Comparison of ENCODE assay signal across 24 cellular contexts in the genomic region with DNA sequence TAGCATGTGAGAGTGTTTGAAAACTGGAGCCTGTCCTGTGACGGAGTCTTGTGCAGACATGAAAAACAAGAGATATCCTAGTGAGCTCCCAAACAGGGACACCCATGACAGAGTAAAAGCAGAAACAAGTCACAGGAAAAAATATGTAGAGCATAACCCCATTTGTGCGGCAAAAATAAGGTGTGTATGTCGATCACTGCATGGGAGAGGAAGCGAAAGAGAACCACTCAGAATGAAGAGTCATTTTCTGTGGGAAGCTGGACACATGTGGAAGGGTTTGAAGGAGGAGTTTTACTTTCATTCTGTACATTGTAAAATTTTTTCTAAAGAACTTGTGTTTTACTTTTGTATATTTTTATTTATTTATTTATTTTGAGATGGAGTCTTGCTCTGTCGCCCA.
A peak's percentile ranks its signal among the peaks of the same experiment; 100 is the strongest.
DNase-seq lines count a peak whose midpoint lies in the region; ATAC-seq, FAIRE-seq and TF ChIP-seq lines count a peak whose summit lies in the region.
"Had no signal": no experiment of that assay in that cellular context is flagged by ENCODE, and none has a peak within 500 bp of the region (broad histone marks: within the 10 kb centered on the region; RNA-seq: fewer than 3 reads in every experiment).

No MANE protein-coding gene starts in this region.

- WGBS in GM12878 (ENCODE audit: insufficient coverage, insufficient replicate concordance, low lambda C conversion rate, missing lambda C conversion rate): 50% methylated on average over 5 of the region's 5 CpGs

- H4K20me1 ChIP-seq in GM23338 (replicated peaks; ENCODE audit: insufficient read depth) (no peaks in the 10 kb centered on the region), GM12878 (ENCODE audit: control insufficient read depth, insufficient read depth) (no peaks in the 10 kb centered on the region)

- H3K27me3 Mint-ChIP-seq in GM23338 (ENCODE audit: insufficient read depth, low read depth, poor library complexity): peaks cover 9% of the 10 kb centered on the region

- FAIRE-seq in GM12878 (lab: Jason Lieb, UNC): no peak
- FAIRE-seq: G401.6 had no signal

- CTCF ChIA-PET in GM12878 (lab: Yijun Ruan, JAX): no interaction called here

- H3K4me1 Mint-ChIP-seq in GM23338: peaks cover 14% of the 10 kb centered on the region

- H3F3A ChIP-seq in GM23338 (replicated peaks; ENCODE audit: low read depth): no peaks in the 10 kb centered on the region

- no peaks in the 10 kb centered on the region for H3K36me3 Mint-ChIP-seq in GM23338 (ENCODE audit: low read depth)
- H3K36me3 Mint-ChIP-seq: CD8-positive, alpha-beta T cell had no signal

- no peak for ATAC-seq in GM23338
- ATAC-seq in GM12878: 0 out of 3 replicates have a peak, but pooled peaks have one; percentile 35
- ATAC-seq in HG03460 (IDR thresholded peaks at IDR 0.05; ENCODE audit: unreplicated experiment): no peak
- ATAC-seq: CD8-positive, alpha-beta T cell; PC-3 had no signal

- H3K79me2 ChIP-seq in GM23338 (replicated peaks; ENCODE audit: insufficient read depth) (no peaks in the 10 kb centered on the region), GM12878 (ENCODE audit: control insufficient read depth, insufficient read depth, low read length) (no peaks in the 10 kb centered on the region)

- H3K36me3 ChIP-seq in GM23338 (ENCODE audit: insufficient read depth) (no peaks in the 10 kb centered on the region), GM12878 (ENCODE audit: control insufficient read depth in 2 of 2, insufficient read depth in 2 of 2, low read length in 1 of 2) (no peaks in the 10 kb centered on the region)

- DNase-seq in GM23338 (ENCODE audit: low spot score) (no peak), NOMO-1 treated with DMSO at 0.1 percent for 48 hours (lab: John Stamatoyannopoulos, UW; ENCODE audit: unreplicated experiment) (peak; percentile 74), GM12878 (ENCODE audit: low read depth, low spot score) (no peak), dermis blood vessel endothelial cell (no peak), DMS153 treated with DMSO at 0.1 percent for 48 hours (lab: John Stamatoyannopoulos, UW; ENCODE audit: unreplicated experiment) (no peak)
- DNase-seq in stimulated activated CD4-positive, alpha-beta T cell treated with anti-CD3 and anti-CD28 coated beads, Interleukin-12 subunit alpha, Interleukin-12 subunit beta, amount 100 ng/mL, for 4 hours: no peak
- DNase-seq: Calu3; CD8-positive, alpha-beta T cell; DMS153; GOT3; HCEC 1CT; IMR-90; NCI-H1048; NCI-H1436; NCI-H187 treated with DMSO at 0.1 percent for 48 hours; NCI-H2107; NCI-H510A treated with DMSO at 0.1 percent for 48 hours; NCI-H748 treated with DMSO at 0.1 percent for 48 hours; PC-3; Right ventricle myocardium superior; SK-N-SH; T-helper 2 cell had no signal

- TF ChIP-seq CTCF in GM23338 (conservative IDR thresholded peaks at IDR 0.05; ENCODE audit: low read depth in 2 of 2) (no peak), GM12878 (IDR thresholded peaks at IDR 0.05 in 2 of 3, conservative IDR thresholded peaks at IDR 0.05 in 1 of 3; ENCODE audit: control insufficient read depth in 2 of 3, extremely low read depth in 1 of 3, insufficient read depth in 1 of 3, low read depth in 3 of 3, low read length in 3 of 3) (no peak)

- RAD21 ChIA-PET in GM12878 (lab: Charles Lee; ENCODE audit: unreplicated experiment): no interaction called here

- no peak for TF ChIP-seq EP300 in GM12878 (IDR thresholded peaks at IDR 0.05; ENCODE audit: borderline replicate concordance in 1 of 2, control insufficient read depth in 1 of 2, low read depth in 2 of 2, low read length in 2 of 2)

- H3K9ac ChIP-seq in GM12878 (ENCODE audit: control insufficient read depth, insufficient read depth, low read length): no peak overlapping the region
- H3K9ac ChIP-seq: SK-N-SH had no signal

- H3K9me2 ChIP-seq in GM23338 (ENCODE audit: insufficient read depth): no peaks in the 10 kb centered on the region
- H3K9me2 ChIP-seq: SK-N-SH had no signal

- TF ChIP-seq RAD21 in GM12878 (IDR thresholded peaks at IDR 0.05; ENCODE audit: insufficient read depth, low read depth, low read length): no peak

- H3K27ac ChIP-seq in GM23338 (ENCODE audit: low read depth): no peak overlapping the region
- no peak overlapping the region for H3K27ac ChIP-seq in GM12878 (ENCODE audit: control insufficient read depth, insufficient read depth)

- intact Hi-C loops in GM12878 (cut with micrococcal nuclease; ENCODE audit: unreplicated experiment): no loop called here

- H3K4me1 ChIP-seq in GM23338 (ENCODE audit: insufficient read depth) (no peaks in the 10 kb centered on the region), GM12878 (ENCODE audit: control insufficient read depth, insufficient read depth, low read length) (no peaks in the 10 kb centered on the region)

- peak overlapping the region; percentile 20; the same call in 1 of the 2 replicates for H3K27ac Mint-ChIP-seq in GM23338
- H3K27ac Mint-ChIP-seq: CD8-positive, alpha-beta T cell had no signal

- POLR2A ChIA-PET in GM12878 (lab: Charles Lee): no interaction called here

- no peaks in the 10 kb centered on the region for H3K9me3 Mint-ChIP-seq in GM23338
- H3K9me3 Mint-ChIP-seq: CD8-positive, alpha-beta T cell had no signal

- no TSS peak for BruUV-seq in GM12878 (replicated peaks; lab: Mats Ljungman, UMichigan)

- H3K27me3 ChIP-seq in GM23338 (ENCODE audit: insufficient read depth): no peaks in the 10 kb centered on the region
- H3K27me3 ChIP-seq in GM12878 (replicated peaks in 1 of 2; ENCODE audit: control insufficient read depth in 2 of 2, insufficient read depth in 2 of 2, low read length in 1 of 2): no peaks in the 10 kb centered on the region

- H3K4me2 ChIP-seq in GM23338 (no peak overlapping the region), GM12878 (ENCODE audit: control insufficient read depth, insufficient read depth) (no peak overlapping the region)
- H3K4me2 ChIP-seq: SK-N-SH had no signal

- no peak overlapping the region for H3K4me3 Mint-ChIP-seq in GM23338
- H3K4me3 Mint-ChIP-seq: CD8-positive, alpha-beta T cell had no signal

- TF ChIP-seq POLR2A in GM12878 (IDR thresholded peaks at IDR 0.05; ENCODE audit: low read depth, low read length): no peak

- H3K4me3 ChIP-seq in GM23338 (no peak overlapping the region), GM12878 (no peak overlapping the region)

- no peaks in the 10 kb centered on the region for H3K9me3 ChIP-seq in GM12878 (replicated peaks; ENCODE audit: control insufficient read depth, insufficient read depth, low read length)
- H3K9me3 ChIP-seq: SK-N-SH had no signal

- in situ Hi-C loops in GM12878 (cut with MboI): no loop called here

- SMC1A ChIA-PET in GM12878 (lab: Charles Lee; ENCODE audit: uncharacterized antibody, unreplicated experiment): no interaction called here

- H2AFZ ChIP-seq in GM23338 (no peak overlapping the region), GM12878 (ENCODE audit: control insufficient read depth, low read depth, low read length) (no peak overlapping the region)

TF ChIP-seq in GM23338, 12 proteins besides CTCF, POLR2A, EP300 and RAD21 (continues in another document):
- TF ChIP-seq CREB1 (CRISPR knock-in tag; IDR thresholded peaks at IDR 0.05; ENCODE audit: low read depth) (no peak), EZH2phosphoT487 (IDR thresholded peaks at IDR 0.05; ENCODE audit: unreplicated experiment) (no peak), POLR2AphosphoS5 (IDR thresholded peaks at IDR 0.05; ENCODE audit: low read depth) (no peak), ZNF114 (CRISPR knock-in tag; IDR thresholded peaks at IDR 0.05) (no peak), JUNB (IDR thresholded peaks at IDR 0.05; ENCODE audit: unreplicated experiment) (no peak)

TF ChIP-seq in GM12878, 131 proteins besides CTCF, POLR2A, EP300 and RAD21:
- TF ChIP-seq SPI1 (IDR thresholded peaks at IDR 0.05; ENCODE audit: borderline replicate concordance, insufficient read depth, low read depth, low read length) (peak; percentile 60; the same call in 1 of the 2 replicates), NFYA (IDR thresholded peaks at IDR 0.05; ENCODE audit: borderline replicate concordance, low read depth, low read length) (no peak), CHD2 (IDR thresholded peaks at IDR 0.05; ENCODE audit: borderline replicate concordance, low read depth, low read length) (no peak)
- TF ChIP-seq, protein P1, sequence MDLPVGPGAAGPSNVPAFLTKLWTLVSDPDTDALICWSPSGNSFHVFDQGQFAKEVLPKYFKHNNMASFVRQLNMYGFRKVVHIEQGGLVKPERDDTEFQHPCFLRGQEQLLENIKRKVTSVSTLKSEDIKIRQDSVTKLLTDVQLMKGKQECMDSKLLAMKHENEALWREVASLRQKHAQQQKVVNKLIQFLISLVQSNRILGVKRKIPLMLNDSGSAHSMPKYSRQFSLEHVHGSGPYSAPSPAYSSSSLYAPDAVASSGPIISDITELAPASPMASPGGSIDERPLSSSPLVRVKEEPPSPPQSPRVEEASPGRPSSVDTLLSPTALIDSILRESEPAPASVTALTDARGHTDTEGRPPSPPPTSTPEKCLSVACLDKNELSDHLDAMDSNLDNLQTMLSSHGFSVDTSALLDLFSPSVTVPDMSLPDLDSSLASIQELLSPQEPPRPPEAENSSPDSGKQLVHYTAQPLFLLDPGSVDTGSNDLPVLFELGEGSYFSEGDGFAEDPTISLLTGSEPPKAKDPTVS (IDR thresholded peaks at IDR 0.05; ENCODE audit: low read depth, low read length): no peak
